Comparison of ENCODE assay signal across 8 cellular contexts in the genomic region with DNA sequence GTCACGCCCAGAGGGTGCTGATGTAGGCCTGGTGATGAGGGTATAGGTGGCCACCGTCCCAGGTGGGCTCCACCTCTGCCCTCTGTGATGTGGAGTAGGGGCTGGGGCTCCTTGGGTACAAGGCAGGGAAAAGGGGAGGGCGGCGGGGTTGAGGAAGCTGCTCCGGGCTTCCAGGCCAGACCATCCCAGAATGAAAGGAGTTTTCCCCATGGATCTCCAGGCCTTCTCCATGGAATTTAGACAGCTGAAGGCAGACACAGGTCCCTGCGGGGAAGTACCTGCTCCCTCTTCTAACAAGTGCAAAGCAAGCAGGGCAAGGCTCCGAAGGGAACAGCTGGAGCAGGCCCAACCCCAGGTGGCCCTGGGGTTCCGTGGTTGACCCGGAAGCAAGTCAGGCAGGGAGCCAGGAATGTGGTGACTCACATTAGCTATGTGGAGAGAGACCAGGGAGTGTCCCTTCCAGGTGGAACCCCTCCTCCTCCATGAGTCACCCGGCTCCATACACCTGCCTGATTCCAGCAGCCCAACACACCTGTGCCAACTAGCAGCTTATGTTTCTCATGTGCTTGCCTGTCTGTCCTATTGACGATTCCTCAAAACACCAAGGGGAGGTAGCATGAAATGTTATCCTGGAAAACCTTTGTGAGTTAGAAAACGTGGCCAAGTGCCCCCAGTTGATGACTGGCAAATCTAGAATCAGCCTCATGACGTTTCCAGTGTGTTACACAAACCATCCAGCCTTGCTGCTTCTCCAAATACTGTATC. TPM values are rescaled to one million over a fixed set of nuclear protein-coding genes. Genes with fewer than 3 reads are reported as not detected.
A peak's percentile ranks its signal among the peaks of the same experiment; 100 is the strongest.
DNase-seq lines count a peak whose midpoint lies in the region; ATAC-seq and TF ChIP-seq lines count a peak whose summit lies in the region.

No MANE protein-coding gene starts in this region.

- H3K4me1 ChIP-seq in heart left ventricle: peaks cover 8 to 91% (median 28%) of the 10 kb centered on the region in 12 donors
- peaks cover 26 to 52% (median 40%) of the 10 kb centered on the region in 4 donors for H3K4me1 ChIP-seq in transverse colon

- H3K36me3 ChIP-seq in heart left ventricle (no peaks in the 10 kb centered on the region), brain microvascular endothelial cell (replicated peaks) (no peaks in the 10 kb centered on the region), transverse colon (no peaks in the 10 kb centered on the region)

- H3K9me3 ChIP-seq in heart left ventricle (no peaks in the 10 kb centered on the region), transverse colon (no peaks in the 10 kb centered on the region)

- H3K27me3 ChIP-seq in heart left ventricle: no peaks in the 10 kb centered on the region
- H3K27me3 ChIP-seq in brain microvascular endothelial cell (replicated peaks): no peaks in the 10 kb centered on the region
- no peaks in the 10 kb centered on the region for H3K27me3 ChIP-seq in transverse colon

- in situ Hi-C loops in brain microvascular endothelial cell (cut with HindIII; ENCODE audit: low pct_ligation_motif_present, low sequenced_read_pairs): no loop called here
- in situ Hi-C loops in transverse colon (cut with MboI; ENCODE audit: low pct_ligation_motif_present in 1 of 4, low pct_unique_long_range_greater_than_20kb in 1 of 4, low sequenced_read_pairs in 3 of 4): loop anchor here in 3 of 4 donors (5.0 to 25.0 kb wide), 3 partner anchors 51 to 299 kb away; no protein-coding TSS in a partner anchor

- DNase-seq in heart left ventricle (peak in 4 of 5 donors; percentile 45 to 67 (median 56)), Right ventricle myocardium inferior (ENCODE audit: missing footprints) (no peak), NCI-H526 treated with DMSO at 0.1 percent for 48 hours (lab: John Stamatoyannopoulos, UW) (peak; percentile 96), brain microvascular endothelial cell (peak; percentile 72), kidney tubule cell (ENCODE audit: low spot score) (peak; percentile 98), transverse colon (peak; percentile 97), hypothalamus (lab: John Stamatoyannopoulos, UW) (no peak)

- H3K4me3 ChIP-seq in heart left ventricle (no peak overlapping the region), brain microvascular endothelial cell (ENCODE audit: low read depth, low read length) (no peak overlapping the region), transverse colon (no peak overlapping the region)

- no peak for TF ChIP-seq EP300 in transverse colon (IDR thresholded peaks at IDR 0.05; ENCODE audit: low read depth)

- 63 to 76% (median 68%) methylated on average over 13 of the region's 13 CpGs for whole genome bisulfite sequencing in heart left ventricle, 4 donors
- WGBS in transverse colon (ENCODE audit: low coverage in 1 of 2), 2 donors: 43% methylated on average over 13 of the region's 13 CpGs; no CpG with 5 or more reads in 1 of the 2 donors

- H3K27ac ChIP-seq in heart left ventricle (peak overlapping the region in 9 of 12 donors; percentile 20 to 90 (median 34)), brain microvascular endothelial cell (peak overlapping the region; percentile 87), transverse colon (peak overlapping the region; percentile 80 to 84 (median 81))

- intact Hi-C loops in heart left ventricle (cut with DNase I) (loop anchor here in 5 of 10 donors (5.0 to 10.0 kb wide), 3 partner anchors 59 to 301 kb away; a partner anchor contains a TSS), Right ventricle myocardium inferior (cut with DNase I) (loop anchor here (5.0 kb wide), 1 partner anchor 96 kb away; no protein-coding TSS in a partner anchor), transverse colon (cut with DNase I; ENCODE audit: low total_unique reads) (no loop called here)

- TF ChIP-seq CTCF in heart left ventricle (IDR thresholded peaks at IDR 0.05): no peak
- no peak for TF ChIP-seq CTCF in brain microvascular endothelial cell (IDR thresholded peaks at IDR 0.05; ENCODE audit: low read depth, low read length, missing control alignments)
- no peak for TF ChIP-seq CTCF in transverse colon (IDR thresholded peaks at IDR 0.05)

- TF ChIP-seq POLR2A in heart left ventricle (IDR thresholded peaks at IDR 0.05) (no peak), transverse colon (IDR thresholded peaks at IDR 0.05) (peak; percentile 44)

- peak in 3 of 4 donors; percentile 14 to 41 (median 23) for ATAC-seq in heart left ventricle
- ATAC-seq in Right ventricle myocardium inferior: no peak
- ATAC-seq in GM19035 (IDR thresholded peaks at IDR 0.05; ENCODE audit: unreplicated experiment): no peak

RNA-seq across cellular contexts. Expression of a gene that starts 59.7 kb away (rescaled TPM):
- total RNA-seq in heart left ventricle (10 to 100 TPM; 27.6 to 44.0 (median 32.7) TPM), Right ventricle myocardium inferior (35.5 TPM), transverse colon (10 to 100 TPM; 13.7 to 57.2 (median 50.7) TPM)
- polyA plus RNA-seq in heart left ventricle: 10 to 100 TPM; 15.4 to 30.2 TPM

Comparison
In these comparisons a context has a peak if more than half of its experiments do, and no peak if none do; other contexts are left out.
1. ATAC-seq: peak in heart left ventricle (3 of 4); none in Right ventricle myocardium inferior (single experiment) and GM19035 (single experiment).
2. DNase-seq: peak in heart left ventricle (4 of 5), NCI-H526 treated with DMSO at 0.1 percent for 48 hours (single experiment), brain microvascular endothelial cell (single experiment), kidney tubule cell (single experiment) and transverse colon (single experiment); none in Right ventricle myocardium inferior (single experiment) and hypothalamus (0 of 51).
3. H3K27ac ChIP-seq: peak in every context shown above with its lines; median percentile 87 in brain microvascular endothelial cell; 81 in transverse colon; 34 in heart left ventricle.